In the genomic region with DNA sequence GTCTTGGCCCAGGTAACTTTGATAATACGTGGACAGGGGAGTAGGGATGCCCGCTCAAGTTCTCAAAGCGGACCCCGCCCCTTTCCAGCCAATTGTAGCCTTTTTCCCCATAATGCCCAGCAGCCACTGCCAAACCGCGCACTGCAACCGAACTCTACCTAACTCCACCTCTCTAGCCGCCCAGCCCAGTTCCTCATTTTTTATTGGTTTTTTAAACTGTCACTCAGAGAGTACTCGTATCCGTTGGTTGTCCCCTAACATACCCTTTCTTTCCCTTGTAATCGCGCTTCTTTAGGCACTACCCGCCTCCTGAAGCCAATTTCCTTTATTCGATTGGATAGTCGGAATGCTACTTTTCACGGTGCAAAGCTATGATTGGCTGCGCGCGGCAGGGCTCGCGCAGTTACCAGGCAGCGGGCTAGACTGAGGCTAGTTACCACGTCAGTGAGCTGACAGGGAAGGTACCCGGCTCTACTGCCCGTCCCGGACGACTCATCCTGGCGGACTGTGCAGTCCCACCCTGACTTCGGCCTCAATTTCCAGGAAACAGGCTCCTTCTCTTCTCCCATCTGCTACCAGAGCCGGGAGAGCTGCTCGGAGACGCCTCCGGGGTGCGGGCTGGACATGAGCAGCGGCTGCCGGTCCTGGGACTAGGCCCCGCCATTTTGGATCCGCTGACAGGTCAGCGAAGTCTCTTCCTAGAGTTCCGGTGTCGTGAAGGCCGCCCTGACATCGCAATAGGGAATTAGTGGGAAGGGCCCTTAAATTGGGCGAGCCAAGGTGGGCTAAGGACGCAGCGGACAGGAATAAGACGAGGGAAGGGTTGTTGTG, we compare ENCODE assay signal across 8 cellular contexts. TPM values are rescaled to one million over a fixed set of nuclear protein-coding genes. Genes with fewer than 3 reads are reported as not detected.
A peak's percentile ranks its signal among the peaks of the same experiment; 100 is the strongest.
DNase-seq lines count a peak whose midpoint lies in the region; ATAC-seq and TF ChIP-seq lines count a peak whose summit lies in the region.

A gene with protein sequence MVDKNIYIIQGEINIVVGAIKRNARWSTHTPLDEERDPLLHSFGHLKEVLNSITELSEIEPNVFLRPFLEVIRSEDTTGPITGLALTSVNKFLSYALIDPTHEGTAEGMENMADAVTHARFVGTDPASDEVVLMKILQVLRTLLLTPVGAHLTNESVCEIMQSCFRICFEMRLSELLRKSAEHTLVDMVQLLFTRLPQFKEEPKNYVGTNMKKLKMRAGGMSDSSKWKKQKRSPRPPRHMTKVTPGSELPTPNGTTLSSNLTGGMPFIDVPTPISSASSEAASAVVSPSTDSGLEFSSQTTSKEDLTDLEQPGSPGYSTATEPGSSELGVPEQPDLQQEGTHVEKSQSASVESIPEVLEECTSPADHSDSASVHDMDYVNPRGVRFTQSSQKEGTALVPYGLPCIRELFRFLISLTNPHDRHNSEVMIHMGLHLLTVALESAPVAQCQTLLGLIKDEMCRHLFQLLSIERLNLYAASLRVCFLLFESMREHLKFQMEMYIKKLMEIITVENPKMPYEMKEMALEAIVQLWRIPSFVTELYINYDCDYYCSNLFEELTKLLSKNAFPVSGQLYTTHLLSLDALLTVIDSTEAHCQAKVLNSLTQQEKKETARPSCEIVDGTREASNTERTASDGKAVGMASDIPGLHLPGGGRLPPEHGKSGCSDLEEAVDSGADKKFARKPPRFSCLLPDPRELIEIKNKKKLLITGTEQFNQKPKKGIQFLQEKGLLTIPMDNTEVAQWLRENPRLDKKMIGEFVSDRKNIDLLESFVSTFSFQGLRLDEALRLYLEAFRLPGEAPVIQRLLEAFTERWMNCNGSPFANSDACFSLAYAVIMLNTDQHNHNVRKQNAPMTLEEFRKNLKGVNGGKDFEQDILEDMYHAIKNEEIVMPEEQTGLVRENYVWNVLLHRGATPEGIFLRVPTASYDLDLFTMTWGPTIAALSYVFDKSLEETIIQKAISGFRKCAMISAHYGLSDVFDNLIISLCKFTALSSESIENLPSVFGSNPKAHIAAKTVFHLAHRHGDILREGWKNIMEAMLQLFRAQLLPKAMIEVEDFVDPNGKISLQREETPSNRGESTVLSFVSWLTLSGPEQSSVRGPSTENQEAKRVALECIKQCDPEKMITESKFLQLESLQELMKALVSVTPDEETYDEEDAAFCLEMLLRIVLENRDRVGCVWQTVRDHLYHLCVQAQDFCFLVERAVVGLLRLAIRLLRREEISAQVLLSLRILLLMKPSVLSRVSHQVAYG (N-terminal part only) (plus strand): TSS at position 432 of the 831 bp plus-strand sequence. CDS start 13,407 bp downstream, outside the sequence.

- under 1% methylated on average over 46 of the region's 47 CpGs for WGBS in suprapubic skin

- no peaks in the 10 kb centered on the region for H3K27me3 ChIP-seq in suprapubic skin

- peaks cover 59% of the 10 kb centered on the region for H3K4me1 ChIP-seq in suprapubic skin

- peak; percentile 99 for DNase-seq in NCI-H1092 treated with DMSO at 0.1 percent for 48 hours (lab: John Stamatoyannopoulos, UW)
- peak; percentile 100 for DNase-seq in SKM-1 (lab: John Stamatoyannopoulos, UW; ENCODE audit: unreplicated experiment)
- DNase-seq in activated naive CD4-positive, alpha-beta T cell treated with anti-CD3 and anti-CD28 coated beads, Interleukin-2, amount 50 U/mL, for 72 hours (ENCODE audit: low spot score in 2 of 2): peak; percentile 85 to 96
- DNase-seq in globus pallidus (ENCODE audit: low spot score): peak; percentile 100
- peak; percentile 79 to 100 (median 95) for DNase-seq in nucleus accumbens (lab: John Stamatoyannopoulos, UW)
- peak; percentile 96 for DNase-seq in suprapubic skin (ENCODE audit: low spot score in 2 of 2)

- peaks cover 22 to 26% of the 10 kb centered on the region in 2 donors for H3K36me3 Mint-ChIP-seq in activated naive CD4-positive, alpha-beta T cell treated with anti-CD3 and anti-CD28 coated beads, Interleukin-2, amount 50 U/mL, for 72 hours

- H3K36me3 ChIP-seq in suprapubic skin: no peaks in the 10 kb centered on the region

- peak; percentile 93 for ATAC-seq in HG02610 (IDR thresholded peaks at IDR 0.05; ENCODE audit: unreplicated experiment)
- ATAC-seq in activated naive CD4-positive, alpha-beta T cell treated with anti-CD3 and anti-CD28 coated beads, Interleukin-2, amount 50 U/mL, for 72 hours: peak; percentile 89 to 92

- no peak for TF ChIP-seq CTCF in suprapubic skin (IDR thresholded peaks at IDR 0.05)

- H3K9me3 Mint-ChIP-seq in activated naive CD4-positive, alpha-beta T cell treated with anti-CD3 and anti-CD28 coated beads, Interleukin-2, amount 50 U/mL, for 72 hours: no peaks in the 10 kb centered on the region

- peak within 1 kb of the TSS; percentile 98 for H3K4me3 ChIP-seq in GM08714 (ENCODE audit: low read length)
- H3K4me3 ChIP-seq in suprapubic skin: peak within 1 kb of the TSS; percentile 64

- no peaks in the 10 kb centered on the region for H3K9me3 ChIP-seq in suprapubic skin

- H3K27ac ChIP-seq in suprapubic skin: peak within 1 kb of the TSS; percentile 81

- peak within 1 kb of the TSS; percentile 97 for H3K27ac Mint-ChIP-seq in activated naive CD4-positive, alpha-beta T cell treated with anti-CD3 and anti-CD28 coated beads, Interleukin-2, amount 50 U/mL, for 72 hours

- peak; percentile 46 to 88 for TF ChIP-seq POLR2A in suprapubic skin (IDR thresholded peaks at IDR 0.05)

- TF ChIP-seq EP300 in suprapubic skin (IDR thresholded peaks at IDR 0.05): no peak

RNA-seq across cellular contexts. Expression of the gene that starts here (rescaled TPM):
- 10 to 100 TPM; 32.1 to 44.2 TPM for total RNA-seq in activated naive CD4-positive, alpha-beta T cell treated with anti-CD3 and anti-CD28 coated beads, Interleukin-2, amount 50 U/mL, for 72 hours
- 10 to 100 TPM; 31.0 to 56.1 (median 43.9) TPM for total RNA-seq in suprapubic skin

Comparison
In these comparisons a context has a peak if more than half of its experiments do, and no peak if none do; other contexts are left out.
1. Peak in every context shown above with its lines: DNase-seq, ATAC-seq, H3K4me3 ChIP-seq and H3K27ac ChIP-seq.